11 cellular contexts compared by ENCODE assay signal in the genomic region with DNA sequence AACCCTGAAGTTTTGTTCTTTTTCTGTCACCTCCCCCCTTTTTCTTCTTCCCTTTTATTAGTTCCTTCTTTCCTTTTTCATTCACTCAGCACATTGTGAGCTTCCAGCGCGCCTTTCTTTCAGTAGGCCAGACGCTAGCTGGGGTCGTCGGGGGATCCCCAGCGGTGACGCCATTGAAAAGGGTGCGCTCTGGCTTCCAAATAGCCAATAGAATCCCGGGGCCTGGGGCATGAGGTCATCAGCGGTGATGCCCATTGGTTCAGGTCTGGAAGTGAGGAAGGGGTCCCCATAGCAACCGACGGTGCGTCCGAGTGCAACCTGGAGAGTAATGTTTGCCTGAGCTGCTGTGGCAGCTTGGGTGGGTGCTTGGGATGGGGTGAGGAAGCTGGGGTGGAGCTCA. TPM values are rescaled to one million over a fixed set of nuclear protein-coding genes. Genes with fewer than 3 reads are reported as not detected.
DNase-seq lines count a peak whose midpoint lies in the region; ATAC-seq, FAIRE-seq and TF ChIP-seq lines count a peak whose summit lies in the region.
"Had no signal": no experiment of that assay in that cellular context is flagged by ENCODE, and none has a peak within 500 bp of the region (broad histone marks: within the 10 kb centered on the region; RNA-seq: fewer than 3 reads in every experiment).

No MANE protein-coding gene starts in this region.

- ATAC-seq in left ventricle myocardium superior (no peak), GM19351 (IDR thresholded peaks at IDR 0.05; ENCODE audit: unreplicated experiment) (no peak)

- TF ChIP-seq POLR2A in GM12892 (IDR thresholded peaks at IDR 0.05; ENCODE audit: low read depth, low read length), result no peak

- intact Hi-C loops in left ventricle myocardium superior (cut with micrococcal nuclease), result no loop called here

- no peak for FAIRE-seq in GM12892 (lab: Jason Lieb, UNC)
- FAIRE-seq: A549 had no signal

- DNase-seq in NCI-H1417 (lab: John Stamatoyannopoulos, UW) (peak in 2 of 3 experiments; percentile 69 to 85), NCI-H1417 treated with DMSO at 0.1 percent for 48 hours (lab: John Stamatoyannopoulos, UW) (no peak), NCI-H526 treated with DMSO at 0.1 percent for 48 hours (lab: John Stamatoyannopoulos, UW) (peak; percentile 75), left ventricle myocardium superior (peak; percentile 27), retina (peak; percentile 74), anterior cingulate cortex (lab: John Stamatoyannopoulos, UW) (no peak), GM12892 (ENCODE audit: insufficient read length) (no peak)
- DNase-seq: activated T-cell treated with anti-CD3 and anti-CD28 coated beads, Interleukin-2, amount 50 U/mL, for 1 hour had no signal

RNA-seq across cellular contexts. Expression of a gene that starts 6.9 kb away (rescaled TPM):
- 1.1 TPM for total RNA-seq in left ventricle myocardium superior
- 4.3 TPM for polyA plus RNA-seq in GM12892 (2012; ENCODE audit: missing spikeins)

RNA-seq across cellular contexts. Expression of a gene that starts 8.2 kb away (rescaled TPM):
- total RNA-seq in left ventricle myocardium superior, result 2.3 TPM
- polyA plus RNA-seq in GM12892 (2012; ENCODE audit: missing spikeins), result 5.2 TPM

RNA-seq across cellular contexts. Expression of a gene that starts 20.6 kb away (rescaled TPM):
- 84.2 TPM for total RNA-seq in left ventricle myocardium superior
- polyA plus RNA-seq in GM12892 (2012; ENCODE audit: missing spikeins), result 6.3 TPM

RNA-seq across cellular contexts. Expression of a gene that starts 38.1 kb away (rescaled TPM):
- total RNA-seq in left ventricle myocardium superior, result not detected
- polyA plus RNA-seq in GM12892 (2012; ENCODE audit: missing spikeins), result not detected
- total RNA-seq: H4 had no signal

RNA-seq across cellular contexts. Expression of a gene that starts 38.1 kb away (rescaled TPM):
- total RNA-seq in left ventricle myocardium superior, result 0.37 TPM
- not detected for polyA plus RNA-seq in GM12892 (2012; ENCODE audit: missing spikeins)
- total RNA-seq: H4 had no signal

Comparison
In these comparisons a context has a peak if more than half of its experiments do, and no peak if none do; other contexts are left out.
1. DNase-seq: peak in NCI-H1417 (2 of 3), NCI-H526 treated with DMSO at 0.1 percent for 48 hours (single experiment), left ventricle myocardium superior (single experiment) and retina (single experiment); none in NCI-H1417 treated with DMSO at 0.1 percent for 48 hours (single experiment), anterior cingulate cortex (0 of 58) and GM12892 (single experiment).